5 cellular contexts compared by ENCODE assay signal in genomic region chrX:29962061-29962460, GRCh38.
"Had no signal": no experiment of that assay in that cellular context is flagged by ENCODE, and none has a peak within 500 bp of the region (broad histone marks: within the 10 kb centered on the region; RNA-seq: fewer than 3 reads in every experiment).

No MANE protein-coding gene starts in this region.

- H2AFZ ChIP-seq: GM23248 had no signal

- DNase-seq: GM23248, GOT3, H7, HCEC 1CT, IMR-90 had no signal

- H3K27ac ChIP-seq: GM23248 had no signal

- H3K9ac ChIP-seq: GM23248 had no signal
